10 cellular contexts compared by ENCODE assay signal in the genomic region with DNA sequence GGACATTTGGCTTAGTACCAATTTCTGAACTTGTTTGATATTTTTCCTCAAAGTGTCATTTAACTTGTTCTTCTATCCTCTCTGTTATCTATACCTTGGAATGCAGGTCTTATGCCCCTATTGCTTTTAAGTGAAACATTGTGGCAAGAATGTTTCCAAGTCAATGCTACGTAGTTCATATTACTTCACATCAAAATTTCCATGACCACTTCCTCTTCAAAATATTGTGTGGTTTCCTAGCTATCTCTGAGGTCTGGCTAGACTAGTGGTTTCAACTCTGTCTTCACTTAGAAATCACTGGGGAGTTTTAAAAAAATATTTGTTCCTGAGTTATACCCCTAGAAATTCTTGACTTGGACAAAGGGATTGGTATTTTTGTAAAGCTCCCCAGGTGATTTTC. TPM values are rescaled to one million over a fixed set of nuclear protein-coding genes. Genes with fewer than 3 reads are reported as not detected.
DNase-seq lines count a peak whose midpoint lies in the region; ATAC-seq and TF ChIP-seq lines count a peak whose summit lies in the region.
"Had no signal": no experiment of that assay in that cellular context is flagged by ENCODE, and none has a peak within 500 bp of the region (broad histone marks: within the 10 kb centered on the region; RNA-seq: fewer than 3 reads in every experiment).

No MANE protein-coding gene starts in this region.

- H3K4me1 Mint-ChIP-seq in activated CD4-positive, alpha-beta memory T cell treated with anti-CD3 and anti-CD28 coated beads for 36 hours (ENCODE audit: low read depth): peaks cover 49% of the 10 kb centered on the region
- peaks cover 48 to 59% of the 10 kb centered on the region in 2 donors for H3K4me1 Mint-ChIP-seq in natural killer cell

- POLR2A ChIA-PET in activated CD4-positive, alpha-beta memory T cell treated with anti-CD3 and anti-CD28 coated beads for 36 hours (lab: Charles Lee): interaction anchor here (0.9 kb wide), 1 partner anchor 20 kb away, joined by 4 read pairs; the partner anchor contains the start of gene RASGEF1B

- H3K27me3 Mint-ChIP-seq in activated CD4-positive, alpha-beta memory T cell treated with anti-CD3 and anti-CD28 coated beads for 36 hours: no peaks in the 10 kb centered on the region
- no peaks in the 10 kb centered on the region for H3K27me3 Mint-ChIP-seq in natural killer cell (ENCODE audit: low read depth in 2 of 2)

- CTCF ChIA-PET in activated CD4-positive, alpha-beta memory T cell treated with anti-CD3 and anti-CD28 coated beads for 36 hours (lab: Charles Lee): interaction anchor here (1.2 to 1.7 kb wide), 2 partner anchors 13 to 21 kb away, joined by 3 to 13 read pairs; partner anchors contain the start of gene RASGEF1B

- ATAC-seq in GM18867 (IDR thresholded peaks at IDR 0.05; ENCODE audit: unreplicated experiment): peak; percentile 63
- peak; percentile 52 for ATAC-seq in HG03457 (IDR thresholded peaks at IDR 0.05; ENCODE audit: unreplicated experiment)
- peak; percentile 54 to 84 (median 81) for ATAC-seq in natural killer cell
- no peak for ATAC-seq in HG03045 (IDR thresholded peaks at IDR 0.05; ENCODE audit: unreplicated experiment)
- ATAC-seq: Panc1 had no signal

- H3K36me3 Mint-ChIP-seq in activated CD4-positive, alpha-beta memory T cell treated with anti-CD3 and anti-CD28 coated beads for 36 hours: peaks cover 9% of the 10 kb centered on the region
- H3K36me3 Mint-ChIP-seq in natural killer cell: no peaks in the 10 kb centered on the region

- intact Hi-C loops in activated CD4-positive, alpha-beta memory T cell treated with anti-CD3 and anti-CD28 coated beads for 36 hours (cut with micrococcal nuclease): loop anchor here (1.0 to 10.0 kb wide), 4 partner anchors 20 to 1417 kb away; partner anchors contain the start of genes ANTXR2 and THAP9
- intact Hi-C loops in natural killer cell (cut with micrococcal nuclease): loop anchor here (1.0 to 10.0 kb wide), 5 partner anchors 13 to 1413 kb away; partner anchors contain the start of genes HNRNPD and THAP9

- H3K27ac Mint-ChIP-seq in activated CD4-positive, alpha-beta memory T cell treated with anti-CD3 and anti-CD28 coated beads for 36 hours: peak overlapping the region; percentile 70
- H3K27ac Mint-ChIP-seq in natural killer cell: peak overlapping the region; percentile 92

- peak overlapping the region; percentile 36 for H3K4me3 Mint-ChIP-seq in activated CD4-positive, alpha-beta memory T cell treated with anti-CD3 and anti-CD28 coated beads for 36 hours
- peak overlapping the region; percentile 75 for H3K4me3 Mint-ChIP-seq in natural killer cell

- peaks cover 14% of the 10 kb centered on the region for H3K9me3 Mint-ChIP-seq in activated CD4-positive, alpha-beta memory T cell treated with anti-CD3 and anti-CD28 coated beads for 36 hours
- H3K9me3 Mint-ChIP-seq in natural killer cell: peaks cover 3 to 4% of the 10 kb centered on the region in 2 donors

- no peak for TF ChIP-seq CTCF in natural killer cell (IDR thresholded peaks at IDR 0.05)

- DNase-seq in activated CD4-positive, alpha-beta memory T cell treated with anti-CD3 and anti-CD28 coated beads for 36 hours: no peak
- DNase-seq in natural killer cell: no peak
- DNase-seq in NCI-H1417 treated with DMSO at 0.1 percent for 48 hours (lab: John Stamatoyannopoulos, UW): no peak
- DNase-seq in activated CD4-positive, CD25-positive, alpha-beta regulatory T cell treated with anti-CD3 and anti-CD28 coated beads, Interleukin-2, amount 50 U/mL, for 72 hours: no peak
- DNase-seq in stimulated activated CD4-positive, alpha-beta T cell treated with anti-CD3 and anti-CD28 coated beads, Interleukin-15, amount 100 ng/mL, for 24 hours: no peak
- DNase-seq: kidney glomerular epithelial cell had no signal

RNA-seq across cellular contexts. Expression of gene RASGEF1B, which starts 20.2 kb away (rescaled TPM):
- total RNA-seq in activated CD4-positive, alpha-beta memory T cell treated with anti-CD3 and anti-CD28 coated beads for 36 hours: 1 to 10 TPM; 4.4 to 4.6 TPM
- total RNA-seq in natural killer cell: 100 to 1,000 TPM in 1 of 3 donors, 10 to 100 TPM in 2; 42.9 to 106 (median 90.8) TPM

Comparison
In these comparisons a context has a peak if more than half of its experiments do, and no peak if none do; other contexts are left out.
1. RNA of gene RASGEF1B, which starts 20.2 kb away (total RNA-seq): 42.9 to 106 TPM in natural killer cell; 4.4 to 4.6 TPM in activated CD4-positive, alpha-beta memory T cell treated with anti-CD3 and anti-CD28 coated beads for 36 hours; every median in the first group is over 4 times any median in the second.